1 cellular context compared by ENCODE assay signal in genomic region chr17:82037113-82037888, GRCh38.
TF ChIP-seq lines count a peak whose summit lies in the region.

Gene DCXR (minus strand): TSS chr17:82037697. CDS start chr17:82037682, 15 bp downstream.

TF ChIP-seq in K562, 482 proteins besides CTCF, POLR2A, EP300 and RAD21 (continued from another document):
- TF ChIP-seq, protein P1, sequence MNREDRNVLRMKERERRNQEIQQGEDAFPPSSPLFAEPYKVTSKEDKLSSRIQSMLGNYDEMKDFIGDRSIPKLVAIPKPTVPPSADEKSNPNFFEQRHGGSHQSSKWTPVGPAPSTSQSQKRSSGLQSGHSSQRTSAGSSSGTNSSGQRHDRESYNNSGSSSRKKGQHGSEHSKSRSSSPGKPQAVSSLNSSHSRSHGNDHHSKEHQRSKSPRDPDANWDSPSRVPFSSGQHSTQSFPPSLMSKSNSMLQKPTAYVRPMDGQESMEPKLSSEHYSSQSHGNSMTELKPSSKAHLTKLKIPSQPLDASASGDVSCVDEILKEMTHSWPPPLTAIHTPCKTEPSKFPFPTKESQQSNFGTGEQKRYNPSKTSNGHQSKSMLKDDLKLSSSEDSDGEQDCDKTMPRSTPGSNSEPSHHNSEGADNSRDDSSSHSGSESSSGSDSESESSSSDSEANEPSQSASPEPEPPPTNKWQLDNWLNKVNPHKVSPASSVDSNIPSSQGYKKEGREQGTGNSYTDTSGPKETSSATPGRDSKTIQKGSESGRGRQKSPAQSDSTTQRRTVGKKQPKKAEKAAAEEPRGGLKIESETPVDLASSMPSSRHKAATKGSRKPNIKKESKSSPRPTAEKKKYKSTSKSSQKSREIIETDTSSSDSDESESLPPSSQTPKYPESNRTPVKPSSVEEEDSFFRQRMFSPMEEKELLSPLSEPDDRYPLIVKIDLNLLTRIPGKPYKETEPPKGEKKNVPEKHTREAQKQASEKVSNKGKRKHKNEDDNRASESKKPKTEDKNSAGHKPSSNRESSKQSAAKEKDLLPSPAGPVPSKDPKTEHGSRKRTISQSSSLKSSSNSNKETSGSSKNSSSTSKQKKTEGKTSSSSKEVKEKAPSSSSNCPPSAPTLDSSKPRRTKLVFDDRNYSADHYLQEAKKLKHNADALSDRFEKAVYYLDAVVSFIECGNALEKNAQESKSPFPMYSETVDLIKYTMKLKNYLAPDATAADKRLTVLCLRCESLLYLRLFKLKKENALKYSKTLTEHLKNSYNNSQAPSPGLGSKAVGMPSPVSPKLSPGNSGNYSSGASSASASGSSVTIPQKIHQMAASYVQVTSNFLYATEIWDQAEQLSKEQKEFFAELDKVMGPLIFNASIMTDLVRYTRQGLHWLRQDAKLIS (CRISPR knock-in tag; IDR thresholded peaks at IDR 0.05): peak; percentile 94
- TF ChIP-seq RNF2 (IDR thresholded peaks at IDR 0.05) (peak; percentile 71), ZBTB33 (CRISPR knock-in tag; IDR thresholded peaks at IDR 0.05) (peak; percentile 94), PCBP1 (IDR thresholded peaks at IDR 0.05; ENCODE audit: low read depth, low read length, poor library complexity, severe bottlenecking) (no peak), SPI1 (IDR thresholded peaks at IDR 0.05; ENCODE audit: borderline replicate concordance, low read depth, low read length) (peak; percentile 39; the same call in 1 of the 2 replicates), SIN3B (IDR thresholded peaks at IDR 0.05; ENCODE audit: low read depth) (peak; percentile 69), KDM1A (IDR thresholded peaks at IDR 0.05) (no peak), PHB2 (IDR thresholded peaks at IDR 0.05; ENCODE audit: low read depth) (no peak), ZNF740 (CRISPR knock-in tag; IDR thresholded peaks at IDR 0.05) (peak; percentile 67; the same call in 1 of the 2 replicates), ZNF740 (tag; IDR thresholded peaks at IDR 0.05) (no peak), SMAD4 (CRISPR knock-in tag; conservative IDR thresholded peaks at IDR 0.05) (peak; percentile 64; the same call in 1 of the 2 replicates), JUN (IDR thresholded peaks at IDR 0.05; ENCODE audit: borderline replicate concordance, low read depth, low read length) (peak; percentile 13; the same call in 1 of the 2 replicates), JUN (CRISPR knock-in tag; IDR thresholded peaks at IDR 0.05; ENCODE audit: borderline replicate concordance) (no peak), CHD2 (IDR thresholded peaks at IDR 0.05; ENCODE audit: low read depth, low read length) (peak; percentile 35; the same call in 1 of the 2 replicates)
- TF ChIP-seq, protein P2, sequence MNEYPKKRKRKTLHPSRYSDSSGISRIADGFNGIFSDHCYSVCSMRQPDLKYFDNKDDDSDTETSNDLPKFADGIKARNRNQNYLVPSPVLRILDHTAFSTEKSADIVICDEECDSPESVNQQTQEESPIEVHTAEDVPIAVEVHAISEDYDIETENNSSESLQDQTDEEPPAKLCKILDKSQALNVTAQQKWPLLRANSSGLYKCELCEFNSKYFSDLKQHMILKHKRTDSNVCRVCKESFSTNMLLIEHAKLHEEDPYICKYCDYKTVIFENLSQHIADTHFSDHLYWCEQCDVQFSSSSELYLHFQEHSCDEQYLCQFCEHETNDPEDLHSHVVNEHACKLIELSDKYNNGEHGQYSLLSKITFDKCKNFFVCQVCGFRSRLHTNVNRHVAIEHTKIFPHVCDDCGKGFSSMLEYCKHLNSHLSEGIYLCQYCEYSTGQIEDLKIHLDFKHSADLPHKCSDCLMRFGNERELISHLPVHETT (CRISPR knock-in tag; conservative IDR thresholded peaks at IDR 0.05 in 1 of 2, IDR thresholded peaks at IDR 0.05 in 1 of 2): peak in 1 of 2 experiments; percentile 40; a peak in 1 of 4 replicates
- TF ChIP-seq, protein P3, sequence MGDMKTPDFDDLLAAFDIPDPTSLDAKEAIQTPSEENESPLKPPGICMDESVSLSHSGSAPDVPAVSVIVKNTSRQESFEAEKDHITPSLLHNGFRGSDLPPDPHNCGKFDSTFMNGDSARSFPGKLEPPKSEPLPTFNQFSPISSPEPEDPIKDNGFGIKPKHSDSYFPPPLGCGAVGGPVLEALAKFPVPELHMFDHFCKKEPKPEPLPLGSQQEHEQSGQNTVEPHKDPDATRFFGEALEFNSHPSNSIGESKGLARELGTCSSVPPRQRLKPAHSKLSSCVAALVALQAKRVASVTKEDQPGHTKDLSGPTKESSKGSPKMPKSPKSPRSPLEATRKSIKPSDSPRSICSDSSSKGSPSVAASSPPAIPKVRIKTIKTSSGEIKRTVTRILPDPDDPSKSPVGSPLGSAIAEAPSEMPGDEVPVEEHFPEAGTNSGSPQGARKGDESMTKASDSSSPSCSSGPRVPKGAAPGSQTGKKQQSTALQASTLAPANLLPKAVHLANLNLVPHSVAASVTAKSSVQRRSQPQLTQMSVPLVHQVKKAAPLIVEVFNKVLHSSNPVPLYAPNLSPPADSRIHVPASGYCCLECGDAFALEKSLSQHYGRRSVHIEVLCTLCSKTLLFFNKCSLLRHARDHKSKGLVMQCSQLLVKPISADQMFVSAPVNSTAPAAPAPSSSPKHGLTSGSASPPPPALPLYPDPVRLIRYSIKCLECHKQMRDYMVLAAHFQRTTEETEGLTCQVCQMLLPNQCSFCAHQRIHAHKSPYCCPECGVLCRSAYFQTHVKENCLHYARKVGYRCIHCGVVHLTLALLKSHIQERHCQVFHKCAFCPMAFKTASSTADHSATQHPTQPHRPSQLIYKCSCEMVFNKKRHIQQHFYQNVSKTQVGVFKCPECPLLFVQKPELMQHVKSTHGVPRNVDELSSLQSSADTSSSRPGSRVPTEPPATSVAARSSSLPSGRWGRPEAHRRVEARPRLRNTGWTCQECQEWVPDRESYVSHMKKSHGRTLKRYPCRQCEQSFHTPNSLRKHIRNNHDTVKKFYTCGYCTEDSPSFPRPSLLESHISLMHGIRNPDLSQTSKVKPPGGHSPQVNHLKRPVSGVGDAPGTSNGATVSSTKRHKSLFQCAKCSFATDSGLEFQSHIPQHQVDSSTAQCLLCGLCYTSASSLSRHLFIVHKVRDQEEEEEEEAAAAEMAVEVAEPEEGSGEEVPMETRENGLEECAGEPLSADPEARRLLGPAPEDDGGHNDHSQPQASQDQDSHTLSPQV (IDR thresholded peaks at IDR 0.05): peak; percentile 23; the same call in 1 of the 2 replicates
- TF ChIP-seq, protein P4, sequence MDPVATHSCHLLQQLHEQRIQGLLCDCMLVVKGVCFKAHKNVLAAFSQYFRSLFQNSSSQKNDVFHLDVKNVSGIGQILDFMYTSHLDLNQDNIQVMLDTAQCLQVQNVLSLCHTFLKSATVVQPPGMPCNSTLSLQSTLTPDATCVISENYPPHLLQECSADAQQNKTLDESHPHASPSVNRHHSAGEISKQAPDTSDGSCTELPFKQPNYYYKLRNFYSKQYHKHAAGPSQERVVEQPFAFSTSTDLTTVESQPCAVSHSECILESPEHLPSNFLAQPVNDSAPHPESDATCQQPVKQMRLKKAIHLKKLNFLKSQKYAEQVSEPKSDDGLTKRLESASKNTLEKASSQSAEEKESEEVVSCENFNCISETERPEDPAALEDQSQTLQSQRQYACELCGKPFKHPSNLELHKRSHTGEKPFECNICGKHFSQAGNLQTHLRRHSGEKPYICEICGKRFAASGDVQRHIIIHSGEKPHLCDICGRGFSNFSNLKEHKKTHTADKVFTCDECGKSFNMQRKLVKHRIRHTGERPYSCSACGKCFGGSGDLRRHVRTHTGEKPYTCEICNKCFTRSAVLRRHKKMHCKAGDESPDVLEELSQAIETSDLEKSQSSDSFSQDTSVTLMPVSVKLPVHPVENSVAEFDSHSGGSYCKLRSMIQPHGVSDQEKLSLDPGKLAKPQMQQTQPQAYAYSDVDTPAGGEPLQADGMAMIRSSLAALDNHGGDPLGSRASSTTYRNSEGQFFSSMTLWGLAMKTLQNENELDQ (CRISPR knock-in tag; IDR thresholded peaks at IDR 0.05; ENCODE audit: borderline replicate concordance): no peak
- TF ChIP-seq, protein P5, sequence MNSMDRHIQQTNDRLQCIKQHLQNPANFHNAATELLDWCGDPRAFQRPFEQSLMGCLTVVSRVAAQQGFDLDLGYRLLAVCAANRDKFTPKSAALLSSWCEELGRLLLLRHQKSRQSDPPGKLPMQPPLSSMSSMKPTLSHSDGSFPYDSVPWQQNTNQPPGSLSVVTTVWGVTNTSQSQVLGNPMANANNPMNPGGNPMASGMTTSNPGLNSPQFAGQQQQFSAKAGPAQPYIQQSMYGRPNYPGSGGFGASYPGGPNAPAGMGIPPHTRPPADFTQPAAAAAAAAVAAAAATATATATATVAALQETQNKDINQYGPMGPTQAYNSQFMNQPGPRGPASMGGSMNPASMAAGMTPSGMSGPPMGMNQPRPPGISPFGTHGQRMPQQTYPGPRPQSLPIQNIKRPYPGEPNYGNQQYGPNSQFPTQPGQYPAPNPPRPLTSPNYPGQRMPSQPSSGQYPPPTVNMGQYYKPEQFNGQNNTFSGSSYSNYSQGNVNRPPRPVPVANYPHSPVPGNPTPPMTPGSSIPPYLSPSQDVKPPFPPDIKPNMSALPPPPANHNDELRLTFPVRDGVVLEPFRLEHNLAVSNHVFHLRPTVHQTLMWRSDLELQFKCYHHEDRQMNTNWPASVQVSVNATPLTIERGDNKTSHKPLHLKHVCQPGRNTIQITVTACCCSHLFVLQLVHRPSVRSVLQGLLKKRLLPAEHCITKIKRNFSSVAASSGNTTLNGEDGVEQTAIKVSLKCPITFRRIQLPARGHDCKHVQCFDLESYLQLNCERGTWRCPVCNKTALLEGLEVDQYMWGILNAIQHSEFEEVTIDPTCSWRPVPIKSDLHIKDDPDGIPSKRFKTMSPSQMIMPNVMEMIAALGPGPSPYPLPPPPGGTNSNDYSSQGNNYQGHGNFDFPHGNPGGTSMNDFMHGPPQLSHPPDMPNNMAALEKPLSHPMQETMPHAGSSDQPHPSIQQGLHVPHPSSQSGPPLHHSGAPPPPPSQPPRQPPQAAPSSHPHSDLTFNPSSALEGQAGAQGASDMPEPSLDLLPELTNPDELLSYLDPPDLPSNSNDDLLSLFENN (IDR thresholded peaks at IDR 0.05; ENCODE audit: low read depth in 2 of 2, low read length in 2 of 2): no peak; a peak in 2 of 4 replicates
